ENCODE assay signal across 1 cellular context in the genomic region with DNA sequence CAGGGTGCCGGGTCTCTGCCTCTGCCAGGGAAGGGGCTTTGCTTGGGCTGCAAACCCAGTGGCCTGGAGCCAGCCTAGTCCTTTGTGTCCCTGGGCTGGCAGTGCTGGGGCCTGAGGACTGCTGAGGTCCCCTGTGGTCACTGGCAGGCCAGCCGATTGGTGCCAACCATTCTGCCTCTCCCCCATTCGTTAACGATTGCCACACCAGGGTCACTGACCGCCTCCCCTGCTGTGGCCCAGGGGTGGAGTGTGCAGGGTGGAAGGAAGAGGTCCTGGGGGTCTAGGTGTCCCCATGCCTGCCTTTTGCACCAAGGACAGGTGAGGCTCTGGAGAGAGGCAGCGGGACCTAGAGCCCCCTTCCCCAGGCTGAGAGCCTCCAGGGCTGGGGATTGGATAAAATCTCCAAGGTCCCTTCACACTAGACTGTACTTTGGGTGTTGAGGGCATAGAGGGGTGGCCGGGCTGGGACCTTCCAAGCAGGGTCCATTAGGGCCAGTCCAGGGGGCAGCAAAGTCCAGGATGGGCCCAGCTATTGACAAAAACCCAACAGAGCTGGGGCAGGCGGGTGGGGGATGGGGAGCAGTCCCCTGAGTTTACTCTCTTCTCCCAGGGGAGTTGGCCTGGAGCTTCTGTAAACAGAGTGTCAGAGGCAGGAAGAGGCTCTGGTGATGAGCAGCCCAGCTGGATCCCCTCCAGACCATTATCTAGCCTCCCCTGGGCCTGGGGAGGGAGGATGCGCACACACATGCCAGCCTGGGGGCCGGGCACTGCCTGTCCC.
TF ChIP-seq lines count a peak whose summit lies in the region.

No MANE protein-coding gene starts in this region.

TF ChIP-seq in HepG2, 621 proteins besides CTCF, POLR2A, EP300 and RAD21 (continued from another document):
- TF ChIP-seq, protein P1, sequence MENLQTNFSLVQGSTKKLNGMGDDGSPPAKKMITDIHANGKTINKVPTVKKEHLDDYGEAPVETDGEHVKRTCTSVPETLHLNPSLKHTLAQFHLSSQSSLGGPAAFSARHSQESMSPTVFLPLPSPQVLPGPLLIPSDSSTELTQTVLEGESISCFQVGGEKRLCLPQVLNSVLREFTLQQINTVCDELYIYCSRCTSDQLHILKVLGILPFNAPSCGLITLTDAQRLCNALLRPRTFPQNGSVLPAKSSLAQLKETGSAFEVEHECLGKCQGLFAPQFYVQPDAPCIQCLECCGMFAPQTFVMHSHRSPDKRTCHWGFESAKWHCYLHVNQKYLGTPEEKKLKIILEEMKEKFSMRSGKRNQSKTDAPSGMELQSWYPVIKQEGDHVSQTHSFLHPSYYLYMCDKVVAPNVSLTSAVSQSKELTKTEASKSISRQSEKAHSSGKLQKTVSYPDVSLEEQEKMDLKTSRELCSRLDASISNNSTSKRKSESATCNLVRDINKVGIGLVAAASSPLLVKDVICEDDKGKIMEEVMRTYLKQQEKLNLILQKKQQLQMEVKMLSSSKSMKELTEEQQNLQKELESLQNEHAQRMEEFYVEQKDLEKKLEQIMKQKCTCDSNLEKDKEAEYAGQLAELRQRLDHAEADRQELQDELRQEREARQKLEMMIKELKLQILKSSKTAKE (CRISPR knock-in tag; IDR thresholded peaks at IDR 0.05; ENCODE audit: borderline replicate concordance): 0 out of 2 replicates have a peak, but pooled peaks have one; percentile 42
- TF ChIP-seq NONO (IDR thresholded peaks at IDR 0.05) (no peak), NONO (CRISPR knock-in tag; conservative IDR thresholded peaks at IDR 0.05) (peak; percentile 72), ZNF530 (CRISPR knock-in tag; IDR thresholded peaks at IDR 0.05; ENCODE audit: low read depth) (no peak), ZNF350 (CRISPR knock-in tag; IDR thresholded peaks at IDR 0.05; ENCODE audit: borderline replicate concordance, low read depth) (peak; percentile 82; the same call in 1 of the 2 replicates), ARNT2 (CRISPR knock-in tag; IDR thresholded peaks at IDR 0.05; ENCODE audit: low read depth) (0 out of 2 replicates have a peak, but pooled peaks have one; percentile 54), BRCA1 (CRISPR knock-in tag; IDR thresholded peaks at IDR 0.05) (0 out of 2 replicates have a peak, but pooled peaks have one; percentile 24), BCL6 (CRISPR knock-in tag; IDR thresholded peaks at IDR 0.05) (no peak; the same call in 1 of the 2 replicates), ZNF747 (CRISPR knock-in tag; IDR thresholded peaks at IDR 0.05; ENCODE audit: borderline replicate concordance) (peak; percentile 39; the same call in 1 of the 2 replicates), ZSCAN9 (CRISPR knock-in tag; IDR thresholded peaks at IDR 0.05; ENCODE audit: borderline replicate concordance) (no peak), KAT8 (CRISPR knock-in tag; IDR thresholded peaks at IDR 0.05) (peak; percentile 60; the same call in 1 of the 2 replicates), PLSCR1 (CRISPR knock-in tag; IDR thresholded peaks at IDR 0.05; ENCODE audit: borderline replicate concordance) (no peak), SKI (IDR thresholded peaks at IDR 0.05; ENCODE audit: partially characterized antibody) (no peak), REXO4 (CRISPR knock-in tag; IDR thresholded peaks at IDR 0.05; ENCODE audit: borderline replicate concordance) (no peak), MXD1 (CRISPR knock-in tag; IDR thresholded peaks at IDR 0.05) (no peak), MED13 (CRISPR knock-in tag; IDR thresholded peaks at IDR 0.05) (0 out of 2 replicates have a peak, but pooled peaks have one; percentile 29), ZFYVE20 (CRISPR knock-in tag; IDR thresholded peaks at IDR 0.05; ENCODE audit: borderline replicate concordance, low read depth) (no peak), NR1H2 (CRISPR knock-in tag; IDR thresholded peaks at IDR 0.05; ENCODE audit: borderline replicate concordance, low read depth) (no peak), ZNF335 (CRISPR knock-in tag; IDR thresholded peaks at IDR 0.05) (peak; percentile 70; the same call in 1 of the 2 replicates), ZNF281 (CRISPR knock-in tag; IDR thresholded peaks at IDR 0.05; ENCODE audit: borderline replicate concordance) (peak; percentile 92; the same call in 1 of the 2 replicates), HNF4A (CRISPR knock-in tag; IDR thresholded peaks at IDR 0.05) (peak; percentile 87), AGO1 (IDR thresholded peaks at IDR 0.05; ENCODE audit: low read depth, low read length, poor library complexity, severe bottlenecking) (peak; percentile 27)
- TF ChIP-seq, protein P2, sequence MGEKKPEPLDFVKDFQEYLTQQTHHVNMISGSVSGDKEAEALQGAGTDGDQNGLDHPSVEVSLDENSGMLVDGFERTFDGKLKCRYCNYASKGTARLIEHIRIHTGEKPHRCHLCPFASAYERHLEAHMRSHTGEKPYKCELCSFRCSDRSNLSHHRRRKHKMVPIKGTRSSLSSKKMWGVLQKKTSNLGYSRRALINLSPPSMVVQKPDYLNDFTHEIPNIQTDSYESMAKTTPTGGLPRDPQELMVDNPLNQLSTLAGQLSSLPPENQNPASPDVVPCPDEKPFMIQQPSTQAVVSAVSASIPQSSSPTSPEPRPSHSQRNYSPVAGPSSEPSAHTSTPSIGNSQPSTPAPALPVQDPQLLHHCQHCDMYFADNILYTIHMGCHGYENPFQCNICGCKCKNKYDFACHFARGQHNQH (CRISPR knock-in tag; IDR thresholded peaks at IDR 0.05): peak; percentile 69
- TF ChIP-seq, protein P3, sequence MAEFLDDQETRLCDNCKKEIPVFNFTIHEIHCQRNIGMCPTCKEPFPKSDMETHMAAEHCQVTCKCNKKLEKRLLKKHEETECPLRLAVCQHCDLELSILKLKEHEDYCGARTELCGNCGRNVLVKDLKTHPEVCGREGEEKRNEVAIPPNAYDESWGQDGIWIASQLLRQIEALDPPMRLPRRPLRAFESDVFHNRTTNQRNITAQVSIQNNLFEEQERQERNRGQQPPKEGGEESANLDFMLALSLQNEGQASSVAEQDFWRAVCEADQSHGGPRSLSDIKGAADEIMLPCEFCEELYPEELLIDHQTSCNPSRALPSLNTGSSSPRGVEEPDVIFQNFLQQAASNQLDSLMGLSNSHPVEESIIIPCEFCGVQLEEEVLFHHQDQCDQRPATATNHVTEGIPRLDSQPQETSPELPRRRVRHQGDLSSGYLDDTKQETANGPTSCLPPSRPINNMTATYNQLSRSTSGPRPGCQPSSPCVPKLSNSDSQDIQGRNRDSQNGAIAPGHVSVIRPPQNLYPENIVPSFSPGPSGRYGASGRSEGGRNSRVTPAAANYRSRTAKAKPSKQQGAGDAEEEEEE (CRISPR knock-in tag; IDR thresholded peaks at IDR 0.05; ENCODE audit: borderline replicate concordance): no peak
- TF ChIP-seq, protein P4, sequence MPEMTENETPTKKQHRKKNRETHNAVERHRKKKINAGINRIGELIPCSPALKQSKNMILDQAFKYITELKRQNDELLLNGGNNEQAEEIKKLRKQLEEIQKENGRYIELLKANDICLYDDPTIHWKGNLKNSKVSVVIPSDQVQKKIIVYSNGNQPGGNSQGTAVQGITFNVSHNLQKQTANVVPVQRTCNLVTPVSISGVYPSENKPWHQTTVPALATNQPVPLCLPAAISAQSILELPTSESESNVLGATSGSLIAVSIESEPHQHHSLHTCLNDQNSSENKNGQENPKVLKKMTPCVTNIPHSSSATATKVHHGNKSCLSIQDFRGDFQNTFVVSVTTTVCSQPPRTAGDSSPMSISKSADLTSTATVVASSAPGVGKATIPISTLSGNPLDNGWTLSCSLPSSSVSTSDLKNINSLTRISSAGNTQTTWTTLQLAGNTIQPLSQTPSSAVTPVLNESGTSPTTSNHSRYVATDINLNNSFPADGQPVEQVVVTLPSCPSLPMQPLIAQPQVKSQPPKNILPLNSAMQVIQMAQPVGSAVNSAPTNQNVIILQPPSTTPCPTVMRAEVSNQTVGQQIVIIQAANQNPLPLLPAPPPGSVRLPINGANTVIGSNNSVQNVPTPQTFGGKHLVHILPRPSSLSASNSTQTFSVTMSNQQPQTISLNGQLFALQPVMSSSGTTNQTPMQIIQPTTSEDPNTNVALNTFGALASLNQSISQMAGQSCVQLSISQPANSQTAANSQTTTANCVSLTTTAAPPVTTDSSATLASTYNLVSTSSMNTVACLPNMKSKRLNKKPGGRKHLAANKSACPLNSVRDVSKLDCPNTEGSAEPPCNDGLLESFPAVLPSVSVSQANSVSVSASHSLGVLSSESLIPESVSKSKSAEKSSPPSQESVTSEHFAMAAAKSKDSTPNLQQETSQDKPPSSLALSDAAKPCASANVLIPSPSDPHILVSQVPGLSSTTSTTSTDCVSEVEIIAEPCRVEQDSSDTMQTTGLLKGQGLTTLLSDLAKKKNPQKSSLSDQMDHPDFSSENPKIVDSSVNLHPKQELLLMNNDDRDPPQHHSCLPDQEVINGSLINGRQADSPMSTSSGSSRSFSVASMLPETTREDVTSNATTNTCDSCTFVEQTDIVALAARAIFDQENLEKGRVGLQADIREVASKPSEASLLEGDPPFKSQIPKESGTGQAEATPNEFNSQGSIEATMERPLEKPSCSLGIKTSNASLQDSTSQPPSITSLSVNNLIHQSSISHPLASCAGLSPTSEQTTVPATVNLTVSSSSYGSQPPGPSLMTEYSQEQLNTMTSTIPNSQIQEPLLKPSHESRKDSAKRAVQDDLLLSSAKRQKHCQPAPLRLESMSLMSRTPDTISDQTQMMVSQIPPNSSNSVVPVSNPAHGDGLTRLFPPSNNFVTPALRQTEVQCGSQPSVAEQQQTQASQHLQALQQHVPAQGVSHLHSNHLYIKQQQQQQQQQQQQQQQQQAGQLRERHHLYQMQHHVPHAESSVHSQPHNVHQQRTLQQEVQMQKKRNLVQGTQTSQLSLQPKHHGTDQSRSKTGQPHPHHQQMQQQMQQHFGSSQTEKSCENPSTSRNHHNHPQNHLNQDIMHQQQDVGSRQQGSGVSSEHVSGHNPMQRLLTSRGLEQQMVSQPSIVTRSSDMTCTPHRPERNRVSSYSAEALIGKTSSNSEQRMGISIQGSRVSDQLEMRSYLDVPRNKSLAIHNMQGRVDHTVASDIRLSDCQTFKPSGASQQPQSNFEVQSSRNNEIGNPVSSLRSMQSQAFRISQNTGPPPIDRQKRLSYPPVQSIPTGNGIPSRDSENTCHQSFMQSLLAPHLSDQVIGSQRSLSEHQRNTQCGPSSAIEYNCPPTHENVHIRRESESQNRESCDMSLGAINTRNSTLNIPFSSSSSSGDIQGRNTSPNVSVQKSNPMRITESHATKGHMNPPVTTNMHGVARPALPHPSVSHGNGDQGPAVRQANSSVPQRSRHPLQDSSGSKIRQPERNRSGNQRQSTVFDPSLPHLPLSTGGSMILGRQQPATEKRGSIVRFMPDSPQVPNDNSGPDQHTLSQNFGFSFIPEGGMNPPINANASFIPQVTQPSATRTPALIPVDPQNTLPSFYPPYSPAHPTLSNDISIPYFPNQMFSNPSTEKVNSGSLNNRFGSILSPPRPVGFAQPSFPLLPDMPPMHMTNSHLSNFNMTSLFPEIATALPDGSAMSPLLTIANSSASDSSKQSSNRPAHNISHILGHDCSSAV (CRISPR knock-in tag; IDR thresholded peaks at IDR 0.05; ENCODE audit: borderline replicate concordance): no peak
- TF ChIP-seq, protein P5, sequence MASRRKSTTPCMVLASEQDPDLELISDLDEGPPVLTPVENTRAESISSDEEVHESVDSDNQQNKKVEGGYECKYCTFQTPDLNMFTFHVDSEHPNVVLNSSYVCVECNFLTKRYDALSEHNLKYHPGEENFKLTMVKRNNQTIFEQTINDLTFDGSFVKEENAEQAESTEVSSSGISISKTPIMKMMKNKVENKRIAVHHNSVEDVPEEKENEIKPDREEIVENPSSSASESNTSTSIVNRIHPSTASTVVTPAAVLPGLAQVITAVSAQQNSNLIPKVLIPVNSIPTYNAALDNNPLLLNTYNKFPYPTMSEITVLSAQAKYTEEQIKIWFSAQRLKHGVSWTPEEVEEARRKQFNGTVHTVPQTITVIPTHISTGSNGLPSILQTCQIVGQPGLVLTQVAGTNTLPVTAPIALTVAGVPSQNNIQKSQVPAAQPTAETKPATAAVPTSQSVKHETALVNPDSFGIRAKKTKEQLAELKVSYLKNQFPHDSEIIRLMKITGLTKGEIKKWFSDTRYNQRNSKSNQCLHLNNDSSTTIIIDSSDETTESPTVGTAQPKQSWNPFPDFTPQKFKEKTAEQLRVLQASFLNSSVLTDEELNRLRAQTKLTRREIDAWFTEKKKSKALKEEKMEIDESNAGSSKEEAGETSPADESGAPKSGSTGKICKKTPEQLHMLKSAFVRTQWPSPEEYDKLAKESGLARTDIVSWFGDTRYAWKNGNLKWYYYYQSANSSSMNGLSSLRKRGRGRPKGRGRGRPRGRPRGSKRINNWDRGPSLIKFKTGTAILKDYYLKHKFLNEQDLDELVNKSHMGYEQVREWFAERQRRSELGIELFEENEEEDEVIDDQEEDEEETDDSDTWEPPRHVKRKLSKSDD (CRISPR knock-in tag; IDR thresholded peaks at IDR 0.05; ENCODE audit: low read depth): peak; percentile 71; the same call in 1 of the 2 replicates
